ENCODE assay signal across 22 cellular contexts in genomic region chr11:104146421-104146820, GRCh38. TPM values are rescaled to one million over a fixed set of nuclear protein-coding genes. Genes with fewer than 3 reads are reported as not detected.
DNase-seq lines count a peak whose midpoint lies in the region; ATAC-seq and TF ChIP-seq lines count a peak whose summit lies in the region.
"Had no signal": no experiment of that assay in that cellular context is flagged by ENCODE, and none has a peak within 500 bp of the region (broad histone marks: within the 10 kb centered on the region; RNA-seq: fewer than 3 reads in every experiment).

No MANE protein-coding gene starts in this region.

- H3K27me3 ChIP-seq in SK-N-SH (ENCODE audit: insufficient read depth): no peaks in the 10 kb centered on the region
- H3K27me3 ChIP-seq: Peyer's patch had no signal

- POLR2A ChIA-PET in SK-N-SH (lab: Yijun Ruan, JAX): no interaction called here

- H3K79me2 ChIP-seq in SK-N-SH (ENCODE audit: insufficient read depth): no peaks in the 10 kb centered on the region

- WGBS in SK-N-SH (ENCODE audit: low lambda C conversion rate): 61% methylated on average over 3 of the region's 3 CpGs

- H3K9me2 ChIP-seq in SK-N-SH: no peaks in the 10 kb centered on the region

- H4K20me1 ChIP-seq in SK-N-SH (ENCODE audit: insufficient read depth): no peaks in the 10 kb centered on the region

- H3K9me3 ChIP-seq in SK-N-SH (no peaks in the 10 kb centered on the region), mucosa of descending colon (no peaks in the 10 kb centered on the region)
- H3K9me3 ChIP-seq: Peyer's patch had no signal

- intact Hi-C loops in natural killer cell (cut with micrococcal nuclease): no loop called here
- intact Hi-C loops in mucosa of descending colon (cut with DNase I, micrococcal nuclease): no loop called here

- H3K4me3 ChIP-seq in SK-N-SH (ENCODE audit: low read depth in 2 of 2, low read length in 1 of 2) (no peak overlapping the region), mucosa of descending colon (no peak overlapping the region)
- H3K4me3 ChIP-seq: Peyer's patch, skin epidermis had no signal

- no peak for DNase-seq in natural killer cell
- DNase-seq in natural killer cell treated with Interleukin-12 subunit alpha and Interleukin-12 subunit beta and Interleukin-15 and Interleukin-18, amount 100 ng/mL, for 72 hours (ENCODE audit: low spot score): no peak
- DNase-seq in NCI-H446 (lab: John Stamatoyannopoulos, UW): peak; percentile 41 to 79
- DNase-seq in SK-N-SH: no peak
- DNase-seq in mucosa of descending colon: no peak
- DNase-seq in cerebellar cortex (ENCODE audit: low spot score): no peak
- no peak for DNase-seq in amniotic stem cell (lab: John Stamatoyannopoulos, UW)
- DNase-seq: activated CD4-positive, alpha-beta T cell treated with anti-CD3 and anti-CD28 coated beads, Interleukin-2, amount 10 ng/mL, durations not matched to agents 7 days and 5 days; activated CD8-positive, alpha-beta memory T cell treated with anti-CD3 and anti-CD28 coated beads, Interleukin-2, amount 10 ng/mL, durations not matched to agents 7 days and 5 days; effector CD4-positive, alpha-beta T cell; GDM1; mammary epithelial cell; NCI-H2029 treated with DMSO at 0.1 percent for 48 hours; Peyer's patch; stimulated activated CD4-positive, alpha-beta T cell treated with anti-CD3 and anti-CD28 coated beads, Interleukin-1b, Interleukin-23, amount 100 ng/mL, for 48 hours; T-helper 2 cell had no signal

- H3K36me3 ChIP-seq in SK-N-SH (replicated peaks in 1 of 2; ENCODE audit: control insufficient read depth in 1 of 2, insufficient read depth in 2 of 2, low read length in 1 of 2) (no peaks in the 10 kb centered on the region), mucosa of descending colon (ENCODE audit: low read depth) (no peaks in the 10 kb centered on the region)
- H3K36me3 ChIP-seq: Peyer's patch had no signal

- peaks cover 38 to 53% of the 10 kb centered on the region in 2 donors for H3K4me1 Mint-ChIP-seq in natural killer cell
- peaks cover 6 to 16% of the 10 kb centered on the region in 2 donors for H3K4me1 Mint-ChIP-seq in natural killer cell treated with Interleukin-12 subunit alpha and Interleukin-12 subunit beta and Interleukin-15 and Interleukin-18, amount 100 ng/mL, for 72 hours (ENCODE audit: low read depth in 2 of 2)
- H3K4me1 Mint-ChIP-seq: activated CD4-positive, alpha-beta T cell treated with anti-CD3 and anti-CD28 coated beads, Interleukin-2, amount 10 ng/mL, durations not matched to agents 7 days and 5 days; activated CD8-positive, alpha-beta memory T cell treated with anti-CD3 and anti-CD28 coated beads, Interleukin-2, amount 10 ng/mL, durations not matched to agents 7 days and 5 days; stimulated activated effector memory CD8-positive, alpha-beta T cell treated with anti-CD3 and anti-CD28 coated beads, Interleukin-12 subunit alpha, Interleukin-12 subunit beta, amount 100 ng/mL, for 72 hours had no signal

- CTCF ChIA-PET in SK-N-SH (lab: Yijun Ruan, JAX): interaction anchor here (2.9 kb wide), 1 partner anchor 8 kb away, joined by 11 read pairs; no protein-coding TSS in a partner anchor

- H3K9me3 Mint-ChIP-seq in natural killer cell: no peaks in the 10 kb centered on the region
- no peaks in the 10 kb centered on the region for H3K9me3 Mint-ChIP-seq in natural killer cell treated with Interleukin-12 subunit alpha and Interleukin-12 subunit beta and Interleukin-15 and Interleukin-18, amount 100 ng/mL, for 72 hours
- H3K9me3 Mint-ChIP-seq: activated CD4-positive, alpha-beta T cell treated with anti-CD3 and anti-CD28 coated beads, Interleukin-2, amount 10 ng/mL, durations not matched to agents 7 days and 5 days; activated T-helper 1 cell treated with anti-CD3 and anti-CD28 coated beads, Interleukin-12 subunit alpha, Interleukin-12 subunit beta, Interleukin-2, Interleukin-4 antibody, amounts not matched to agents 30 ng/mL and 10 ng/mL and 1 ng/mL, durations not matched to agents 14 hours and 24 hours and 36 hours; stimulated activated effector memory CD8-positive, alpha-beta T cell treated with anti-CD3 and anti-CD28 coated beads, Interleukin-12 subunit alpha, Interleukin-12 subunit beta, amount 100 ng/mL, for 72 hours had no signal

- no peak overlapping the region for H3K9ac ChIP-seq in SK-N-SH

- ATAC-seq in natural killer cell (no peak), mucosa of descending colon (peak; percentile 14), HG02852 (IDR thresholded peaks at IDR 0.05; ENCODE audit: unreplicated experiment) (no peak)
- no peak for ATAC-seq in natural killer cell treated with Interleukin-12 subunit alpha and Interleukin-12 subunit beta and Interleukin-15 and Interleukin-18, amount 100 ng/mL, for 72 hours
- ATAC-seq: activated CD8-positive, alpha-beta memory T cell treated with anti-CD3 and anti-CD28 coated beads, Interleukin-2, amount 10 ng/mL, durations not matched to agents 7 days and 5 days; activated naive CD4-positive, alpha-beta T cell treated with anti-CD3 and anti-CD28 coated beads, Interleukin-2, amount 50 U/mL, for 72 hours; stimulated activated effector memory CD8-positive, alpha-beta T cell treated with anti-CD3 and anti-CD28 coated beads, Interleukin-12 subunit alpha, Interleukin-12 subunit beta, amount 100 ng/mL, for 72 hours had no signal

- H2AFZ ChIP-seq in SK-N-SH (ENCODE audit: low read depth): no peak overlapping the region

- H3F3A ChIP-seq in SK-N-SH (replicated peaks; ENCODE audit: insufficient read depth): no peaks in the 10 kb centered on the region

- H3K4me2 ChIP-seq in SK-N-SH: no peak overlapping the region

- TF ChIP-seq CTCF in natural killer cell (IDR thresholded peaks at IDR 0.05) (no peak), SK-N-SH (IDR thresholded peaks at IDR 0.05) (no peak), mucosa of descending colon (IDR thresholded peaks at IDR 0.05) (no peak)

- no peaks in the 10 kb centered on the region for H3K27me3 Mint-ChIP-seq in natural killer cell (ENCODE audit: low read depth in 2 of 2)
- H3K27me3 Mint-ChIP-seq in natural killer cell treated with Interleukin-12 subunit alpha and Interleukin-12 subunit beta and Interleukin-15 and Interleukin-18, amount 100 ng/mL, for 72 hours: no peaks in the 10 kb centered on the region
- H3K27me3 Mint-ChIP-seq: activated CD4-positive, alpha-beta T cell treated with anti-CD3 and anti-CD28 coated beads, Interleukin-2, amount 10 ng/mL, durations not matched to agents 7 days and 5 days; activated CD8-positive, alpha-beta memory T cell treated with anti-CD3 and anti-CD28 coated beads, Interleukin-2, amount 10 ng/mL, durations not matched to agents 7 days and 5 days had no signal

- TF ChIP-seq RAD21 in SK-N-SH (IDR thresholded peaks at IDR 0.05; ENCODE audit: low read length): no peak

- H3K4me3 Mint-ChIP-seq in natural killer cell: no peak overlapping the region
- H3K4me3 Mint-ChIP-seq in natural killer cell treated with Interleukin-12 subunit alpha and Interleukin-12 subunit beta and Interleukin-15 and Interleukin-18, amount 100 ng/mL, for 72 hours: no peak overlapping the region
- H3K4me3 Mint-ChIP-seq: activated CD4-positive, alpha-beta T cell treated with anti-CD3 and anti-CD28 coated beads, Interleukin-2, amount 10 ng/mL, durations not matched to agents 7 days and 5 days; activated CD8-positive, alpha-beta memory T cell treated with anti-CD3 and anti-CD28 coated beads, Interleukin-2, amount 10 ng/mL, durations not matched to agents 7 days and 5 days; activated T-helper 1 cell treated with anti-CD3 and anti-CD28 coated beads, Interleukin-12 subunit alpha, Interleukin-12 subunit beta, Interleukin-2, Interleukin-4 antibody, amounts not matched to agents 30 ng/mL and 10 ng/mL and 1 ng/mL, durations not matched to agents 14 hours and 24 hours and 36 hours; stimulated activated effector memory CD8-positive, alpha-beta T cell treated with anti-CD3 and anti-CD28 coated beads, Interleukin-12 subunit alpha, Interleukin-12 subunit beta, amount 100 ng/mL, for 72 hours had no signal

- H3K27ac Mint-ChIP-seq in natural killer cell: peak overlapping the region; percentile 65 to 67
- H3K27ac Mint-ChIP-seq in natural killer cell treated with Interleukin-12 subunit alpha and Interleukin-12 subunit beta and Interleukin-15 and Interleukin-18, amount 100 ng/mL, for 72 hours: peak overlapping the region in 1 of 2 donors; percentile 68
- H3K27ac Mint-ChIP-seq: activated CD4-positive, alpha-beta T cell treated with anti-CD3 and anti-CD28 coated beads, Interleukin-2, amount 10 ng/mL, durations not matched to agents 7 days and 5 days; activated CD8-positive, alpha-beta memory T cell treated with anti-CD3 and anti-CD28 coated beads, Interleukin-2, amount 10 ng/mL, durations not matched to agents 7 days and 5 days; activated naive CD4-positive, alpha-beta T cell treated with anti-CD3 and anti-CD28 coated beads, Interleukin-2, amount 50 U/mL, for 72 hours; activated T-helper 1 cell treated with anti-CD3 and anti-CD28 coated beads, Interleukin-12 subunit alpha, Interleukin-12 subunit beta, Interleukin-2, Interleukin-4 antibody, amounts not matched to agents 30 ng/mL and 10 ng/mL and 1 ng/mL, durations not matched to agents 14 hours and 24 hours and 36 hours; stimulated activated effector memory CD8-positive, alpha-beta T cell treated with anti-CD3 and anti-CD28 coated beads, Interleukin-12 subunit alpha, Interleukin-12 subunit beta, amount 100 ng/mL, for 72 hours had no signal

- no peak overlapping the region for H3K27ac ChIP-seq in SK-N-SH (ENCODE audit: low read depth in 2 of 2, low read length in 1 of 2)
- H3K27ac ChIP-seq: C4-2B, Peyer's patch, skin epidermis had no signal

- TF ChIP-seq EP300 in SK-N-SH (IDR thresholded peaks at IDR 0.05; ENCODE audit: borderline replicate concordance in 1 of 2, low read depth in 1 of 2, low read length in 1 of 2): no peak

- H3K4me1 ChIP-seq in SK-N-SH (ENCODE audit: control insufficient read depth in 1 of 2, insufficient read depth in 2 of 2, low read depth in 1 of 2, low read length in 1 of 2): peaks cover 0 to 2% of the 10 kb centered on the region in 2 experiments; a peak in 2 of 4 replicates
- H3K4me1 ChIP-seq in mucosa of descending colon (ENCODE audit: low read depth): no peaks in the 10 kb centered on the region
- H3K4me1 ChIP-seq: Peyer's patch had no signal

- H3K36me3 Mint-ChIP-seq in natural killer cell: no peaks in the 10 kb centered on the region
- no peaks in the 10 kb centered on the region for H3K36me3 Mint-ChIP-seq in natural killer cell treated with Interleukin-12 subunit alpha and Interleukin-12 subunit beta and Interleukin-15 and Interleukin-18, amount 100 ng/mL, for 72 hours
- H3K36me3 Mint-ChIP-seq: activated CD8-positive, alpha-beta memory T cell treated with anti-CD3 and anti-CD28 coated beads, Interleukin-2, amount 10 ng/mL, durations not matched to agents 7 days and 5 days; activated naive CD4-positive, alpha-beta T cell treated with anti-CD3 and anti-CD28 coated beads, Interleukin-2, amount 50 U/mL, for 72 hours; stimulated activated effector memory CD8-positive, alpha-beta T cell treated with anti-CD3 and anti-CD28 coated beads, Interleukin-12 subunit alpha, Interleukin-12 subunit beta, amount 100 ng/mL, for 72 hours had no signal

RNA-seq across cellular contexts. Expression of gene PDGFD, which starts 17.5 kb away (rescaled TPM):
- 10 to 100 TPM; 23.2 to 41.2 (median 33.1) TPM for total RNA-seq in natural killer cell
- total RNA-seq in natural killer cell treated with Interleukin-12 subunit alpha and Interleukin-12 subunit beta and Interleukin-15 and Interleukin-18, amount 100 ng/mL, for 72 hours: 1 to 10 TPM; 1.7 to 4.5 TPM
- 4.8 and 7.0 TPM in 2 replicates for polyA plus RNA-seq in SK-N-SH (2012; rRNA removed)
- polyA plus RNA-seq in SK-N-SH (2012; cell fraction: cytosol; rRNA removed): 8.2 and 9.4 TPM in 2 replicates
- polyA plus RNA-seq in SK-N-SH (2012; cell fraction: nucleus; rRNA removed): 2.2 and 4.9 TPM in 2 replicates
- total RNA-seq in mucosa of descending colon: 1 to 10 TPM; 3.4 to 6.9 (median 5.7) TPM
- total RNA-seq: activated CD4-positive, alpha-beta T cell treated with anti-CD3 and anti-CD28 coated beads, Interleukin-2, amount 10 ng/mL, durations not matched to agents 7 days and 5 days; activated naive CD4-positive, alpha-beta T cell treated with anti-CD3 and anti-CD28 coated beads, Interleukin-2, amount 50 U/mL, for 72 hours; activated T-helper 1 cell treated with anti-CD3 and anti-CD28 coated beads, Interleukin-12 subunit alpha, Interleukin-12 subunit beta, Interleukin-2, Interleukin-4 antibody, amounts not matched to agents 30 ng/mL and 10 ng/mL and 1 ng/mL, durations not matched to agents 14 hours and 24 hours and 36 hours had no signal

Comparison
In these comparisons a context has a peak if more than half of its experiments do, and no peak if none do; other contexts are left out.
1. DNase-seq: peak in NCI-H446 (2 of 2); none in natural killer cell (single experiment), natural killer cell treated with Interleukin-12 subunit alpha and Interleukin-12 subunit beta and Interleukin-15 and Interleukin-18, amount 100 ng/mL, for 72 hours (single experiment), SK-N-SH (single experiment), mucosa of descending colon (0 of 3), cerebellar cortex (single experiment) and amniotic stem cell (single experiment).